8 cellular contexts compared by ENCODE assay signal in genomic region chr4:86961605-86962295, GRCh38. TPM values are rescaled to one million over a fixed set of nuclear protein-coding genes. Genes with fewer than 3 reads are reported as not detected.
A peak's percentile ranks its signal among the peaks of the same experiment; 100 is the strongest.
DNase-seq lines count a peak whose midpoint lies in the region; ATAC-seq and TF ChIP-seq lines count a peak whose summit lies in the region.

No MANE protein-coding gene starts in this region.

- H3K9me3 ChIP-seq in HUES48 (ENCODE audit: control insufficient read depth, insufficient read depth, low read length), result no peaks in the 10 kb centered on the region
- H3K9me3 ChIP-seq in right atrium auricular region, result no peaks in the 10 kb centered on the region
- no peaks in the 10 kb centered on the region for H3K9me3 ChIP-seq in breast epithelium

- peaks cover 18% of the 10 kb centered on the region for H3K36me3 ChIP-seq in HUES48 (ENCODE audit: control insufficient read depth, insufficient read depth, low read length)
- H3K36me3 ChIP-seq in right atrium auricular region, result no peaks in the 10 kb centered on the region
- no peaks in the 10 kb centered on the region for H3K36me3 ChIP-seq in breast epithelium

- intact Hi-C loops in breast epithelium (cut with DNase I; ENCODE audit: low total_unique reads), result no loop called here

- H3K4me3 ChIP-seq in HUES48 (ENCODE audit: low read depth, low read length) (no peak overlapping the region), right atrium auricular region (no peak overlapping the region), breast epithelium (no peak overlapping the region)

- H3K27me3 ChIP-seq in HUES48 (ENCODE audit: control insufficient read depth, insufficient read depth, low read length) (no peaks in the 10 kb centered on the region), right atrium auricular region (no peaks in the 10 kb centered on the region), breast epithelium (no peaks in the 10 kb centered on the region)

- H3K4me1 ChIP-seq in HUES48 (ENCODE audit: control insufficient read depth, insufficient read depth, low read length) (peaks cover 68% of the 10 kb centered on the region), right atrium auricular region (peaks cover 0 to 32% of the 10 kb centered on the region in 2 donors), breast epithelium (no peaks in the 10 kb centered on the region)

- ATAC-seq in GM18498 (IDR thresholded peaks at IDR 0.05; ENCODE audit: unreplicated experiment), result peak; percentile 92
- ATAC-seq in GM21619 (IDR thresholded peaks at IDR 0.05; ENCODE audit: unreplicated experiment), result peak; percentile 85
- peak; percentile 74 for ATAC-seq in SK-N-SH treated with all-trans-retinoic acid at 6 μM for 48 hours

- DNase-seq in right atrium auricular region (ENCODE audit: low spot score), result no peak
- no peak for DNase-seq in DMS53 (lab: John Stamatoyannopoulos, UW)
- DNase-seq in breast epithelium (ENCODE audit: low spot score in 2 of 2), result no peak
- DNase-seq in activated CD4-positive, alpha-beta T cell treated with anti-CD3 and anti-CD28 coated beads, Interleukin-2, amount 50 U/mL, for 48 hours, result no peak

- TF ChIP-seq POLR2A in breast epithelium (IDR thresholded peaks at IDR 0.05), result no peak

- peak overlapping the region; percentile 27; the same call in 1 of the 2 replicates for H3K9ac ChIP-seq in HUES48 (ENCODE audit: low read depth, low read length)

- peak overlapping the region; percentile 97 for H3K27ac ChIP-seq in HUES48 (ENCODE audit: low read depth, low read length)
- H3K27ac ChIP-seq in right atrium auricular region, result peak overlapping the region; percentile 42 to 69
- no peak overlapping the region for H3K27ac ChIP-seq in breast epithelium

- TF ChIP-seq CTCF in right atrium auricular region (IDR thresholded peaks at IDR 0.05) (no peak), breast epithelium (IDR thresholded peaks at IDR 0.05) (no peak)

TF ChIP-seq in SK-N-SH treated with all-trans-retinoic acid at 6 μM for 48 hours, 23 proteins besides CTCF, POLR2A, EP300 and RAD21:
- TF ChIP-seq TCF4 (CRISPR knock-in tag; IDR thresholded peaks at IDR 0.05; ENCODE audit: borderline replicate concordance) (no peak), ISL1 (CRISPR knock-in tag; IDR thresholded peaks at IDR 0.05) (peak; percentile 45; the same call in 1 of the 2 replicates)

RNA-seq across cellular contexts. Expression of gene AFF1, which starts 26.9 kb away (rescaled TPM):
- total RNA-seq in right atrium auricular region (10 to 100 TPM; 59.2 to 73.5 TPM), breast epithelium (10 to 100 TPM; 67.2 to 80.5 (median 70.5) TPM)

Comparison
In these comparisons a context has a peak if more than half of its experiments do, and no peak if none do; other contexts are left out.
1. H3K27ac ChIP-seq: peak in HUES48 (single experiment) and right atrium auricular region (2 of 2); none in breast epithelium (0 of 2).
2. Peak in every context shown above with its lines, with median percentiles within 50 percentile points of each other: ATAC-seq.